Comparison of ENCODE assay signal across 1 cellular context in the genomic region with DNA sequence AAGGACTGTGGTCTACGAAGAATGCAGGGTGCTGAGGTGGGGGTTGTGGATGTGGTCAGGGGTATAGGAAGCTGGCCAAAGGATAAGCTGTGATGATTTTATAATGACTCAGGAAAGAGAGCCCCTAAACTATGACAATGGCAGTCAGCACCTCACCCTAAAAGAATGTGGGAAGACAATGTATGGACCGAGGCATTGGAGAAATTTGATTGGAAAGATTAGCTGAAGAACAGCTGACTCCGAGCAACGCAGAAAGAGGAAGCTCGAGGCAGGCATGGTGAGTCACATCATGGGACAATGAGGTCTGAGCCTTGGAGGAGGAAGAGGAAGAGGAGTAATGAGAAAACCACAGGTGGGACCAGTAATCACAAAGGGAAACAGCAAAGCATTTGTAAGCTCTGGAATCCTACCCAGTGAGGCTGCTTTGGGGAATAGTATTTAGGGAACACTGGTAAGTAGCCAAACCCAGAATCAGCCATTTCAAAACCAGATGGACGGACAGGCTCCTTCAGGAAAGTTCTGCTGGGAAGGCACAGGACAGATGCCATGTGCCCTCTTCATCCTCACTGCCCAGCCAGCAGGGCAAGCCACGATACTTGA.
TF ChIP-seq lines count a peak whose summit lies in the region.

No MANE protein-coding gene starts in this region.

TF ChIP-seq in HepG2, 621 proteins besides CTCF, POLR2A, EP300 and RAD21 (continued from another document):
- TF ChIP-seq, protein P1, sequence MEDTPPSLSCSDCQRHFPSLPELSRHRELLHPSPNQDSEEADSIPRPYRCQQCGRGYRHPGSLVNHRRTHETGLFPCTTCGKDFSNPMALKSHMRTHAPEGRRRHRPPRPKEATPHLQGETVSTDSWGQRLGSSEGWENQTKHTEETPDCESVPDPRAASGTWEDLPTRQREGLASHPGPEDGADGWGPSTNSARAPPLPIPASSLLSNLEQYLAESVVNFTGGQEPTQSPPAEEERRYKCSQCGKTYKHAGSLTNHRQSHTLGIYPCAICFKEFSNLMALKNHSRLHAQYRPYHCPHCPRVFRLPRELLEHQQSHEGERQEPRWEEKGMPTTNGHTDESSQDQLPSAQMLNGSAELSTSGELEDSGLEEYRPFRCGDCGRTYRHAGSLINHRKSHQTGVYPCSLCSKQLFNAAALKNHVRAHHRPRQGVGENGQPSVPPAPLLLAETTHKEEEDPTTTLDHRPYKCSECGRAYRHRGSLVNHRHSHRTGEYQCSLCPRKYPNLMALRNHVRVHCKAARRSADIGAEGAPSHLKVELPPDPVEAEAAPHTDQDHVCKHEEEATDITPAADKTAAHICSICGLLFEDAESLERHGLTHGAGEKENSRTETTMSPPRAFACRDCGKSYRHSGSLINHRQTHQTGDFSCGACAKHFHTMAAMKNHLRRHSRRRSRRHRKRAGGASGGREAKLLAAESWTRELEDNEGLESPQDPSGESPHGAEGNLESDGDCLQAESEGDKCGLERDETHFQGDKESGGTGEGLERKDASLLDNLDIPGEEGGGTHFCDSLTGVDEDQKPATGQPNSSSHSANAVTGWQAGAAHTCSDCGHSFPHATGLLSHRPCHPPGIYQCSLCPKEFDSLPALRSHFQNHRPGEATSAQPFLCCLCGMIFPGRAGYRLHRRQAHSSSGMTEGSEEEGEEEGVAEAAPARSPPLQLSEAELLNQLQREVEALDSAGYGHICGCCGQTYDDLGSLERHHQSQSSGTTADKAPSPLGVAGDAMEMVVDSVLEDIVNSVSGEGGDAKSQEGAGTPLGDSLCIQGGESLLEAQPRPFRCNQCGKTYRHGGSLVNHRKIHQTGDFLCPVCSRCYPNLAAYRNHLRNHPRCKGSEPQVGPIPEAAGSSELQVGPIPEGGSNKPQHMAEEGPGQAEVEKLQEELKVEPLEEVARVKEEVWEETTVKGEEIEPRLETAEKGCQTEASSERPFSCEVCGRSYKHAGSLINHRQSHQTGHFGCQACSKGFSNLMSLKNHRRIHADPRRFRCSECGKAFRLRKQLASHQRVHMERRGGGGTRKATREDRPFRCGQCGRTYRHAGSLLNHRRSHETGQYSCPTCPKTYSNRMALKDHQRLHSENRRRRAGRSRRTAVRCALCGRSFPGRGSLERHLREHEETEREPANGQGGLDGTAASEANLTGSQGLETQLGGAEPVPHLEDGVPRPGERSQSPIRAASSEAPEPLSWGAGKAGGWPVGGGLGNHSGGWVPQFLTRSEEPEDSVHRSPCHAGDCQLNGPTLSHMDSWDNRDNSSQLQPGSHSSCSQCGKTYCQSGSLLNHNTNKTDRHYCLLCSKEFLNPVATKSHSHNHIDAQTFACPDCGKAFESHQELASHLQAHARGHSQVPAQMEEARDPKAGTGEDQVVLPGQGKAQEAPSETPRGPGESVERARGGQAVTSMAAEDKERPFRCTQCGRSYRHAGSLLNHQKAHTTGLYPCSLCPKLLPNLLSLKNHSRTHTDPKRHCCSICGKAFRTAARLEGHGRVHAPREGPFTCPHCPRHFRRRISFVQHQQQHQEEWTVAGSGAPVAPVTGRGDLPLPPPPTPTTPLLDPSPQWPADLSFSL (CRISPR knock-in tag; IDR thresholded peaks at IDR 0.05): no peak
- TF ChIP-seq ADNP (CRISPR knock-in tag; IDR thresholded peaks at IDR 0.05) (no peak), SIX4 (CRISPR knock-in tag; IDR thresholded peaks at IDR 0.05) (no peak), TBX2 (CRISPR knock-in tag; IDR thresholded peaks at IDR 0.05; ENCODE audit: borderline replicate concordance) (no peak), HOXA7 (CRISPR knock-in tag; IDR thresholded peaks at IDR 0.05) (no peak), ZNF549 (CRISPR knock-in tag; IDR thresholded peaks at IDR 0.05) (no peak), ZBTB1 (CRISPR knock-in tag; IDR thresholded peaks at IDR 0.05; ENCODE audit: borderline replicate concordance) (no peak), ZNF441 (CRISPR knock-in tag; IDR thresholded peaks at IDR 0.05; ENCODE audit: borderline replicate concordance) (no peak)
- TF ChIP-seq, protein P2, sequence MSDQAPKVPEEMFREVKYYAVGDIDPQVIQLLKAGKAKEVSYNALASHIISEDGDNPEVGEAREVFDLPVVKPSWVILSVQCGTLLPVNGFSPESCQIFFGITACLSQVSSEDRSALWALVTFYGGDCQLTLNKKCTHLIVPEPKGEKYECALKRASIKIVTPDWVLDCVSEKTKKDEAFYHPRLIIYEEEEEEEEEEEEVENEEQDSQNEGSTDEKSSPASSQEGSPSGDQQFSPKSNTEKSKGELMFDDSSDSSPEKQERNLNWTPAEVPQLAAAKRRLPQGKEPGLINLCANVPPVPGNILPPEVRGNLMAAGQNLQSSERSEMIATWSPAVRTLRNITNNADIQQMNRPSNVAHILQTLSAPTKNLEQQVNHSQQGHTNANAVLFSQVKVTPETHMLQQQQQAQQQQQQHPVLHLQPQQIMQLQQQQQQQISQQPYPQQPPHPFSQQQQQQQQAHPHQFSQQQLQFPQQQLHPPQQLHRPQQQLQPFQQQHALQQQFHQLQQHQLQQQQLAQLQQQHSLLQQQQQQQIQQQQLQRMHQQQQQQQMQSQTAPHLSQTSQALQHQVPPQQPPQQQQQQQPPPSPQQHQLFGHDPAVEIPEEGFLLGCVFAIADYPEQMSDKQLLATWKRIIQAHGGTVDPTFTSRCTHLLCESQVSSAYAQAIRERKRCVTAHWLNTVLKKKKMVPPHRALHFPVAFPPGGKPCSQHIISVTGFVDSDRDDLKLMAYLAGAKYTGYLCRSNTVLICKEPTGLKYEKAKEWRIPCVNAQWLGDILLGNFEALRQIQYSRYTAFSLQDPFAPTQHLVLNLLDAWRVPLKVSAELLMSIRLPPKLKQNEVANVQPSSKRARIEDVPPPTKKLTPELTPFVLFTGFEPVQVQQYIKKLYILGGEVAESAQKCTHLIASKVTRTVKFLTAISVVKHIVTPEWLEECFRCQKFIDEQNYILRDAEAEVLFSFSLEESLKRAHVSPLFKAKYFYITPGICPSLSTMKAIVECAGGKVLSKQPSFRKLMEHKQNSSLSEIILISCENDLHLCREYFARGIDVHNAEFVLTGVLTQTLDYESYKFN (CRISPR knock-in tag; conservative IDR thresholded peaks at IDR 0.05): no peak
- TF ChIP-seq, protein P3, sequence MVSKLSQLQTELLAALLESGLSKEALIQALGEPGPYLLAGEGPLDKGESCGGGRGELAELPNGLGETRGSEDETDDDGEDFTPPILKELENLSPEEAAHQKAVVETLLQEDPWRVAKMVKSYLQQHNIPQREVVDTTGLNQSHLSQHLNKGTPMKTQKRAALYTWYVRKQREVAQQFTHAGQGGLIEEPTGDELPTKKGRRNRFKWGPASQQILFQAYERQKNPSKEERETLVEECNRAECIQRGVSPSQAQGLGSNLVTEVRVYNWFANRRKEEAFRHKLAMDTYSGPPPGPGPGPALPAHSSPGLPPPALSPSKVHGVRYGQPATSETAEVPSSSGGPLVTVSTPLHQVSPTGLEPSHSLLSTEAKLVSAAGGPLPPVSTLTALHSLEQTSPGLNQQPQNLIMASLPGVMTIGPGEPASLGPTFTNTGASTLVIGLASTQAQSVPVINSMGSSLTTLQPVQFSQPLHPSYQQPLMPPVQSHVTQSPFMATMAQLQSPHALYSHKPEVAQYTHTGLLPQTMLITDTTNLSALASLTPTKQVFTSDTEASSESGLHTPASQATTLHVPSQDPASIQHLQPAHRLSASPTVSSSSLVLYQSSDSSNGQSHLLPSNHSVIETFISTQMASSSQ (IDR thresholded peaks at IDR 0.05; ENCODE audit: low read depth): no peak
- TF ChIP-seq, protein P3 (CRISPR knock-in tag; IDR thresholded peaks at IDR 0.05; ENCODE audit: borderline replicate concordance): no peak
